Comparison of ENCODE assay signal across 8 cellular contexts in genomic region chr13:21675095-21676007, GRCh38. TPM values are rescaled to one million over a fixed set of nuclear protein-coding genes. Genes with fewer than 3 reads are reported as not detected.
DNase-seq lines count a peak whose midpoint lies in the region; ATAC-seq and TF ChIP-seq lines count a peak whose summit lies in the region.

No MANE protein-coding gene starts in this region.

- no peak for TF ChIP-seq RAD21 in IMR-90 (IDR thresholded peaks at IDR 0.05; ENCODE audit: low read length)

- H4K5ac ChIP-seq in IMR-90 (ENCODE audit: low read depth, low read length) = no peak overlapping the region

- no peak overlapping the region for H2BK20ac ChIP-seq in IMR-90 (ENCODE audit: low read depth, low read length)

- H3K4me2 ChIP-seq in IMR-90 (ENCODE audit: low read depth, low read length) = peak overlapping the region; percentile 84

- no peak overlapping the region for H2AK9ac ChIP-seq in IMR-90 (replicated peaks; ENCODE audit: low read depth, low read length, poor library complexity)

- H3K4me3 Mint-ChIP-seq in activated CD4-positive, alpha-beta memory T cell treated with anti-CD3 and anti-CD28 coated beads, Interleukin-2, amount 10 ng/mL, durations not matched to agents 7 days and 5 days = peak overlapping the region; percentile 36
- peak overlapping the region; percentile 95 for H3K4me3 Mint-ChIP-seq in nephron progenitor cell

- H3K9me3 ChIP-seq in IMR-90 (ENCODE audit: control insufficient read depth, insufficient read depth, low read length) = no peaks in the 10 kb centered on the region

- H3K9ac ChIP-seq in IMR-90 (ENCODE audit: low read depth, low read length) = no peak overlapping the region

- H4K8ac ChIP-seq in IMR-90 (ENCODE audit: low read depth in 2 of 2, low read length in 2 of 2) = no peak overlapping the region

- no peaks in the 10 kb centered on the region for H3K9me1 ChIP-seq in IMR-90 (ENCODE audit: insufficient read depth, low read length)

- no peaks in the 10 kb centered on the region for H3K36me3 Mint-ChIP-seq in activated CD4-positive, alpha-beta memory T cell treated with anti-CD3 and anti-CD28 coated beads, Interleukin-2, amount 10 ng/mL, durations not matched to agents 7 days and 5 days (ENCODE audit: low read depth)
- peaks cover 7% of the 10 kb centered on the region for H3K36me3 Mint-ChIP-seq in nephron progenitor cell (ENCODE audit: low read depth)

- no TSS peak for BruUV-seq in IMR-90 (replicated peaks; lab: Mats Ljungman, UMichigan)

- H2BK5ac ChIP-seq in IMR-90 (ENCODE audit: low read depth, low read length, poor library complexity, severe bottlenecking) = no peak overlapping the region

- peak overlapping the region; percentile 20; the same call in 1 of the 2 replicates for H3K4me3 ChIP-seq in AG10803 (ENCODE audit: low read length)
- peak overlapping the region; percentile 46 for H3K4me3 ChIP-seq in IMR-90 (ENCODE audit: insufficient read depth, low read depth, low read length)
- H3K4me3 ChIP-seq in epithelial cell of proximal tubule (ENCODE audit: low read depth, low read length) = peak overlapping the region; percentile 72

- H2AFZ ChIP-seq in IMR-90 (replicated peaks; ENCODE audit: low read length, poor library complexity) = peak overlapping the region; percentile 46

- intact Hi-C loops in IMR-90 (cut with micrococcal nuclease) = loop anchor here (10.0 kb wide), 3 partner anchors 149 to 519 kb away; no protein-coding TSS in a partner anchor

- peaks cover 4% of the 10 kb centered on the region; the same call in 1 of the 2 replicates for H3K4me1 ChIP-seq in IMR-90 (ENCODE audit: control insufficient read depth, insufficient read depth, low read length)

- no peak overlapping the region for H3K4ac ChIP-seq in IMR-90 (ENCODE audit: low read depth, low read length)

- WGBS in IMR-90 (ENCODE audit: extremely low coverage in 2 of 2, insufficient read length in 1 of 2), 2 experiments = 0% methylated on average over 14 of the region's 63 CpGs; no CpG with 5 or more reads in 1 of the 2 experiments

- no peak overlapping the region for H2BK120ac ChIP-seq in IMR-90 (ENCODE audit: low read depth, low read length)

- POLR2A ChIA-PET in IMR-90 (lab: Charles Lee; ENCODE audit: unreplicated experiment) = no interaction called here
- POLR2A ChIA-PET in activated CD4-positive, alpha-beta memory T cell treated with anti-CD3 and anti-CD28 coated beads, Interleukin-2, amount 10 ng/mL, durations not matched to agents 7 days and 5 days (lab: Charles Lee) = interaction anchor here (0.6 kb wide), 1 partner anchor 226 kb away, joined by 3 read pairs; no protein-coding TSS in a partner anchor

- H2BK15ac ChIP-seq in IMR-90 (ENCODE audit: low read depth, low read length) = no peak overlapping the region

- no peak overlapping the region for H3K14ac ChIP-seq in IMR-90 (replicated peaks; ENCODE audit: low read depth, low read length)

- TF ChIP-seq CTCF in AG10803 (conservative IDR thresholded peaks at IDR 0.05; ENCODE audit: low read length) = no peak
- no peak for TF ChIP-seq CTCF in IMR-90 (conservative IDR thresholded peaks at IDR 0.05; ENCODE audit: low read depth, low read length)
- no peak for TF ChIP-seq CTCF in epithelial cell of proximal tubule (conservative IDR thresholded peaks at IDR 0.05; ENCODE audit: low read depth, low read length)
- TF ChIP-seq CTCF in nephron progenitor cell (IDR thresholded peaks at IDR 0.05) = no peak

- peaks cover 47% of the 10 kb centered on the region for H3K27me3 ChIP-seq in IMR-90 (ENCODE audit: control insufficient read depth, insufficient read depth, low read length)

- H3K23ac ChIP-seq in IMR-90 (ENCODE audit: low read depth, low read length) = peak overlapping the region; percentile 8; the same call in 1 of the 2 replicates

- in situ Hi-C loops in IMR-90 (cut with MboI; ENCODE audit: low sequenced_read_pairs) = no loop called here

- H3K56ac ChIP-seq in IMR-90 (ENCODE audit: extremely low read depth, insufficient read depth, low read length) = no peak overlapping the region

- H3K18ac ChIP-seq in IMR-90 (ENCODE audit: low read depth, low read length) = no peak overlapping the region; the same call in 1 of the 2 replicates

- peaks cover 31% of the 10 kb centered on the region for H3K4me1 Mint-ChIP-seq in activated CD4-positive, alpha-beta memory T cell treated with anti-CD3 and anti-CD28 coated beads, Interleukin-2, amount 10 ng/mL, durations not matched to agents 7 days and 5 days
- H3K4me1 Mint-ChIP-seq in nephron progenitor cell = peaks cover 51% of the 10 kb centered on the region

- no peaks in the 10 kb centered on the region for H4K20me1 ChIP-seq in IMR-90 (ENCODE audit: insufficient read depth, low read length)

- H3K27ac ChIP-seq in IMR-90 (ENCODE audit: insufficient read depth, low read length) = no peak overlapping the region

- H2AK5ac ChIP-seq in IMR-90 (ENCODE audit: low read depth, low read length) = no peak overlapping the region

- H3K9me3 Mint-ChIP-seq in activated CD4-positive, alpha-beta memory T cell treated with anti-CD3 and anti-CD28 coated beads, Interleukin-2, amount 10 ng/mL, durations not matched to agents 7 days and 5 days = no peaks in the 10 kb centered on the region
- H3K9me3 Mint-ChIP-seq in nephron progenitor cell = peaks cover 4% of the 10 kb centered on the region

- no peak for ATAC-seq in IMR-90 (ENCODE audit: low read depth)
- no peak for ATAC-seq in HG02678 (IDR thresholded peaks at IDR 0.05; ENCODE audit: unreplicated experiment)
- no peak for ATAC-seq in HG03354 (IDR thresholded peaks at IDR 0.05; ENCODE audit: poor library complexity, severe bottlenecking, unreplicated experiment)

- DNase-seq in AG10803 (ENCODE audit: low read depth) (no peak), IMR-90 (no peak), epithelial cell of proximal tubule (ENCODE audit: low read depth) (no peak), nephron progenitor cell (peak; percentile 55)
- peak; percentile 35 for DNase-seq in activated CD4-positive, alpha-beta memory T cell treated with anti-CD3 and anti-CD28 coated beads, Interleukin-2, amount 10 ng/mL, durations not matched to agents 7 days and 5 days
- DNase-seq in effector CD8-positive, alpha-beta T cell (lab: John Stamatoyannopoulos, UW) = no peak

- H3K79me1 ChIP-seq in IMR-90 (ENCODE audit: low read depth in 1 of 2, low read length in 2 of 2) = no peaks in the 10 kb centered on the region

- dilution Hi-C loops in IMR-90 (cut with HindIII; ENCODE audit: low sequenced_read_pairs, unreplicated experiment) = no loop called here

- H3K36me3 ChIP-seq in IMR-90 (ENCODE audit: control insufficient read depth, insufficient read depth, low read length) = no peaks in the 10 kb centered on the region

- H4K91ac ChIP-seq in IMR-90 (ENCODE audit: insufficient read depth, low read depth, low read length) = no peak overlapping the region

- H3K27me3 Mint-ChIP-seq in activated CD4-positive, alpha-beta memory T cell treated with anti-CD3 and anti-CD28 coated beads, Interleukin-2, amount 10 ng/mL, durations not matched to agents 7 days and 5 days = peaks cover 64% of the 10 kb centered on the region
- peaks cover 18% of the 10 kb centered on the region for H3K27me3 Mint-ChIP-seq in nephron progenitor cell (ENCODE audit: low read depth, poor library complexity)

- CTCF ChIA-PET in IMR-90 (lab: Yijun Ruan, JAX) = interaction anchor here (0.7 to 0.9 kb wide), 2 partner anchors 11 to 337 kb away, joined by 3 read pairs; no protein-coding TSS in a partner anchor
- CTCF ChIA-PET in activated CD4-positive, alpha-beta memory T cell treated with anti-CD3 and anti-CD28 coated beads, Interleukin-2, amount 10 ng/mL, durations not matched to agents 7 days and 5 days (lab: Charles Lee) = no interaction called here

- H3K27ac Mint-ChIP-seq in activated CD4-positive, alpha-beta memory T cell treated with anti-CD3 and anti-CD28 coated beads, Interleukin-2, amount 10 ng/mL, durations not matched to agents 7 days and 5 days = no peak overlapping the region
- H3K27ac Mint-ChIP-seq in nephron progenitor cell = no peak overlapping the region

- TF ChIP-seq POLR2A in IMR-90 (IDR thresholded peaks at IDR 0.05; ENCODE audit: low read depth, low read length) = no peak

TF ChIP-seq in IMR-90, 13 proteins besides CTCF, POLR2A, EP300 and RAD21 (continues in another document):
- no peak for TF ChIP-seq MXI1 (IDR thresholded peaks at IDR 0.05; ENCODE audit: borderline replicate concordance, low read depth, low read length)
- TF ChIP-seq NFE2L2 (IDR thresholded peaks at IDR 0.05; ENCODE audit: low read depth, low read length) = no peak
- no peak for TF ChIP-seq USF2 (IDR thresholded peaks at IDR 0.05; ENCODE audit: low read depth, low read length)
- no peak for TF ChIP-seq RCOR1 (IDR thresholded peaks at IDR 0.05; ENCODE audit: insufficient replicate concordance, low read length)
- TF ChIP-seq FOS (IDR thresholded peaks at IDR 0.05; ENCODE audit: low read depth, low read length) = no peak
- TF ChIP-seq BHLHE40 (IDR thresholded peaks at IDR 0.05; ENCODE audit: low read depth, low read length) = no peak
- no peak for TF ChIP-seq ELK1 (IDR thresholded peaks at IDR 0.05; ENCODE audit: borderline replicate concordance, low read depth, low read length)
- TF ChIP-seq SMC3 (IDR thresholded peaks at IDR 0.05; ENCODE audit: low read depth, low read length) = no peak
- TF ChIP-seq MAFK (IDR thresholded peaks at IDR 0.05; ENCODE audit: low read depth, low read length) = no peak
- TF ChIP-seq RFX5 (IDR thresholded peaks at IDR 0.05; ENCODE audit: low read depth, low read length) = no peak

RNA-seq across cellular contexts. Expression of gene FGF9, which starts 4.5 kb away (rescaled TPM):
- under 0.01 TPM in 2 replicates for total RNA-seq in IMR-90 (2012; rRNA removed)
- polyA plus RNA-seq in IMR-90 (2012; rRNA removed) = 0.03 and 0.05 TPM in 2 replicates
- polyA plus RNA-seq in IMR-90 (2012; cell fraction: cytosol; rRNA removed) = 0.01 TPM in 1 of 2 replicates, not detected in the other
- polyA plus RNA-seq in IMR-90 (2012; cell fraction: nucleus; rRNA removed; ENCODE audit: low replicate concordance) = 0.07 and 0.39 TPM in 2 replicates
- total RNA-seq in activated CD4-positive, alpha-beta memory T cell treated with anti-CD3 and anti-CD28 coated beads, Interleukin-2, amount 10 ng/mL, durations not matched to agents 7 days and 5 days = under 1 TPM; 0.08 to 0.20 TPM
- 0.22 and 0.75 TPM in 2 replicates for total RNA-seq in epithelial cell of proximal tubule

Comparison
In these comparisons a context has a peak if more than half of its experiments do, and no peak if none do; other contexts are left out.
1. DNase-seq: peak in activated CD4-positive, alpha-beta memory T cell treated with anti-CD3 and anti-CD28 coated beads, Interleukin-2, amount 10 ng/mL, durations not matched to agents 7 days and 5 days (single experiment) and nephron progenitor cell (single experiment); none in AG10803 (single experiment), IMR-90 (single experiment), epithelial cell of proximal tubule (single experiment) and effector CD8-positive, alpha-beta T cell (single experiment).
2. H3K4me3 ChIP-seq: peak in every context shown above with its lines; median percentile 72 in epithelial cell of proximal tubule; 46 in IMR-90; 20 in AG10803.